8 cellular contexts compared by ENCODE assay signal in genomic region chr11:34633990-34634725, GRCh38. TPM values are rescaled to one million over a fixed set of nuclear protein-coding genes. Genes with fewer than 3 reads are reported as not detected.
DNase-seq lines count a peak whose midpoint lies in the region; ATAC-seq and TF ChIP-seq lines count a peak whose summit lies in the region.

No MANE protein-coding gene starts in this region.

- H3K27me3 ChIP-seq in heart right ventricle = peaks cover 0 to 6% (median 0%) of the 10 kb centered on the region in 7 donors

- no peaks in the 10 kb centered on the region for H3K36me3 ChIP-seq in heart right ventricle

- no peak overlapping the region for H3K27ac ChIP-seq in heart right ventricle

- no peak overlapping the region for H3K4me3 Mint-ChIP-seq in activated CD4-positive, alpha-beta T cell treated with anti-CD3 and anti-CD28 coated beads, Interleukin-2, amount 10 ng/mL, durations not matched to agents 7 days and 5 days

- H3K9me3 Mint-ChIP-seq in activated CD4-positive, alpha-beta T cell treated with anti-CD3 and anti-CD28 coated beads, Interleukin-2, amount 10 ng/mL, durations not matched to agents 7 days and 5 days = no peaks in the 10 kb centered on the region

- CTCF ChIA-PET in activated CD4-positive, alpha-beta T cell treated with anti-CD3 and anti-CD28 coated beads, Interleukin-2, amount 10 ng/mL, durations not matched to agents 7 days and 5 days (lab: Charles Lee) = interaction anchor here (1.1 kb wide), 1 partner anchor 48 kb away, joined by 4 read pairs; no protein-coding TSS in a partner anchor

- DNase-seq in activated CD4-positive, alpha-beta T cell treated with anti-CD3 and anti-CD28 coated beads, Interleukin-2, amount 10 ng/mL, durations not matched to agents 7 days and 5 days = peak; percentile 26
- no peak for DNase-seq in activated CD4-positive, alpha-beta T cell treated with anti-CD3 and anti-CD28 coated beads for 1 hour
- DNase-seq in NCI-H748 (lab: John Stamatoyannopoulos, UW; ENCODE audit: unreplicated experiment) (peak; percentile 50), fibroblast of mammary gland (ENCODE audit: low read depth) (peak; percentile 57), mesenteric fat pad (ENCODE audit: low spot score) (no peak), heart right ventricle (no peak), Right ventricle myocardium inferior (ENCODE audit: missing footprints) (no peak)

- TF ChIP-seq CTCF in fibroblast of mammary gland (conservative IDR thresholded peaks at IDR 0.05; ENCODE audit: control insufficient read depth, insufficient read depth, low read depth, low read length) = no peak
- no peak for TF ChIP-seq CTCF in heart right ventricle (IDR thresholded peaks at IDR 0.05)

- H3K4me3 ChIP-seq in fibroblast of mammary gland (ENCODE audit: control insufficient read depth, low read depth, low read length) (no peak overlapping the region), heart right ventricle (no peak overlapping the region)

- 61 to 64% methylated on average over 5 of the region's 5 CpGs for WGBS in heart right ventricle, 2 donors

- H3K4me1 ChIP-seq in heart right ventricle = peaks cover 0 to 14% (median 6%) of the 10 kb centered on the region in 9 donors

- ATAC-seq in HG02943 (IDR thresholded peaks at IDR 0.05; ENCODE audit: low read depth, unreplicated experiment) (peak; percentile 84), heart right ventricle (no peak), Right ventricle myocardium inferior (no peak)

- no peaks in the 10 kb centered on the region for H3K36me3 Mint-ChIP-seq in activated CD4-positive, alpha-beta T cell treated with anti-CD3 and anti-CD28 coated beads, Interleukin-2, amount 10 ng/mL, durations not matched to agents 7 days and 5 days (ENCODE audit: low read depth)

- intact Hi-C loops in heart right ventricle (cut with DNase I) = no loop called here
- intact Hi-C loops in Right ventricle myocardium inferior (cut with DNase I) = no loop called here

- peaks cover 6% of the 10 kb centered on the region for H3K27me3 Mint-ChIP-seq in activated CD4-positive, alpha-beta T cell treated with anti-CD3 and anti-CD28 coated beads, Interleukin-2, amount 10 ng/mL, durations not matched to agents 7 days and 5 days

- POLR2A ChIA-PET in activated CD4-positive, alpha-beta T cell treated with anti-CD3 and anti-CD28 coated beads, Interleukin-2, amount 10 ng/mL, durations not matched to agents 7 days and 5 days (lab: Charles Lee) = no interaction called here

- peaks cover 13% of the 10 kb centered on the region for H3K4me1 Mint-ChIP-seq in activated CD4-positive, alpha-beta T cell treated with anti-CD3 and anti-CD28 coated beads, Interleukin-2, amount 10 ng/mL, durations not matched to agents 7 days and 5 days

- no peaks in the 10 kb centered on the region for H3K9me3 ChIP-seq in heart right ventricle

- H3K27ac Mint-ChIP-seq in activated CD4-positive, alpha-beta T cell treated with anti-CD3 and anti-CD28 coated beads, Interleukin-2, amount 10 ng/mL, durations not matched to agents 7 days and 5 days = peak overlapping the region; percentile 58

RNA-seq across cellular contexts. Expression of gene EHF, which starts 13.3 kb away (rescaled TPM):
- total RNA-seq in activated CD4-positive, alpha-beta T cell treated with anti-CD3 and anti-CD28 coated beads, Interleukin-2, amount 10 ng/mL, durations not matched to agents 7 days and 5 days = under 1 TPM in 1 of 2 experiments, not detected in 1; 0.47 TPM
- total RNA-seq in mesenteric fat pad = 0.22 TPM
- 1 to 10 TPM in 4 of 10 donors, under 1 TPM in 5, not detected in 1; 0.56 to 3.2 (median 0.90) TPM for total RNA-seq in heart right ventricle
- under 1 TPM; 0.09 to 0.66 TPM for polyA plus RNA-seq in heart right ventricle
- total RNA-seq in Right ventricle myocardium inferior = 2.9 TPM

Comparison
In these comparisons a context has a peak if more than half of its experiments do, and no peak if none do; other contexts are left out.
1. DNase-seq: peak in activated CD4-positive, alpha-beta T cell treated with anti-CD3 and anti-CD28 coated beads, Interleukin-2, amount 10 ng/mL, durations not matched to agents 7 days and 5 days (single experiment), NCI-H748 (single experiment) and fibroblast of mammary gland (single experiment); none in activated CD4-positive, alpha-beta T cell treated with anti-CD3 and anti-CD28 coated beads for 1 hour (single experiment), mesenteric fat pad (single experiment), heart right ventricle (0 of 2) and Right ventricle myocardium inferior (single experiment).